Comparison of ENCODE assay signal across 23 cellular contexts in the genomic region with DNA sequence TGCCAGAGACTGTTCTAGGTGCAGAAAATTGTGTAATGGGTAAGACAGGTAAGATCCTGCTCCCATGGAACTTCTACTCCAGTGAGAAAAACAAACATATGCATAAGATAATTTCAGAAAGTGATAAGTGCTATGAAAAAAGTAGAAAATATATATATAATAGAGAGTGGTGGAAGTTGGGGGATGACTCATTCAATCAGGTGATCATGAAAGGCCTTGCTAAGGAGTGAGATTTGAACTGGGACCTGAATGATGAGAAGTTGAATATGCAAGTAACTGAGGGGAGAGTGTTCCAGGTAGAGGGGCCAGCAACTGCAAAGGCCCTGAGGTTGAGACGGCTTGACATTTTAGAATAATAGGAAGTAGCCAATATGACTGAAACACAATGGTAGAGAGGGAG.
"Had no signal": no experiment of that assay in that cellular context is flagged by ENCODE, and none has a peak within 500 bp of the region (broad histone marks: within the 10 kb centered on the region; RNA-seq: fewer than 3 reads in every experiment).

No MANE protein-coding gene starts in this region.

- H3K4me2 ChIP-seq: KMS-11, PC-9 had no signal

- H3K9ac ChIP-seq: KMS-11 had no signal

- DNase-seq: IMR-90, MM.1S, NCI-H1092 treated with DMSO at 0.1 percent for 48 hours, NCI-H1436, NCI-H187, NCI-H2029, NCI-H2081 treated with DMSO at 0.1 percent for 48 hours, NCI-H2171, NCI-H226, NCI-H446, NCI-H510A, NCI-H524 treated with DMSO at 0.1 percent for 48 hours, NCI-H69, NCI-H774, OCI-M1, PC-9, Peyer's patch, SHP77 treated with DMSO at 0.1 percent for 48 hours had no signal

- ATAC-seq: HepG2, Right ventricle myocardium inferior had no signal

- H3K27me3 ChIP-seq: Peyer's patch, SJSA1 had no signal

- FAIRE-seq: HepG2 had no signal

- H3K27ac ChIP-seq: KMS-11, PC-9, Peyer's patch, SJSA1, SK-N-MC had no signal

- H3K36me3 ChIP-seq: Peyer's patch, SJSA1 had no signal

- H3K9me3 ChIP-seq: Peyer's patch, SJSA1 had no signal

- H3K4me1 ChIP-seq: Peyer's patch, SJSA1 had no signal

- H2AFZ ChIP-seq: PC-9 had no signal

- H3K4me3 ChIP-seq: PC-9, Peyer's patch, SJSA1, SK-N-MC had no signal
